In genomic region chr5:66144074-66144798, GRCh38 we compare ENCODE assay signal across 8 cellular contexts. TPM values are rescaled to one million over a fixed set of nuclear protein-coding genes. Genes with fewer than 3 reads are reported as not detected.
DNase-seq lines count a peak whose midpoint lies in the region; ATAC-seq lines count a peak whose summit lies in the region.

Gene SREK1, plus strand, starts transcription at chr5:66144300. Its CDS starts 77 bp downstream, at chr5:66144377.

- peak; percentile 79 for ATAC-seq in GM21360 (IDR thresholded peaks at IDR 0.05; ENCODE audit: unreplicated experiment)

- peaks cover 3% of the 10 kb centered on the region for H3K36me3 ChIP-seq in effector memory CD4-positive, alpha-beta T cell (ENCODE audit: control insufficient read depth, insufficient read depth, low read length)

- peaks cover 19% of the 10 kb centered on the region for H3K4me1 ChIP-seq in effector memory CD4-positive, alpha-beta T cell (ENCODE audit: control insufficient read depth, insufficient read depth, low read length, poor library complexity, severe bottlenecking)

- no peaks in the 10 kb centered on the region for H3K27me3 ChIP-seq in effector memory CD4-positive, alpha-beta T cell (replicated peaks; ENCODE audit: control insufficient read depth, insufficient read depth, low read length, poor library complexity, severe bottlenecking)

- DNase-seq in COLO668 (lab: John Stamatoyannopoulos, UW; ENCODE audit: unreplicated experiment), result peak; percentile 93
- DNase-seq in HT-29 (ENCODE audit: low spot score), result peak; percentile 94
- peak; percentile 87 for DNase-seq in NOMO-1 treated with DMSO at 0.1 percent for 48 hours (lab: John Stamatoyannopoulos, UW; ENCODE audit: unreplicated experiment)
- DNase-seq in activated CD8-positive, alpha-beta memory T cell treated with anti-CD3 and anti-CD28 coated beads for 4 hours (ENCODE audit: low read depth in 2 of 2), result peak; percentile 75 to 77
- DNase-seq in effector memory CD4-positive, alpha-beta T cell, result peak; percentile 70 to 83 (median 78)
- peak; percentile 92 for DNase-seq in medulla oblongata (ENCODE audit: extremely low spot score)
- peak; percentile 83 to 90 (median 87) for DNase-seq in stimulated activated CD4-positive, alpha-beta T cell treated with anti-CD3 and anti-CD28 coated beads, TNF-alpha, amount 100 ng/mL, for 48 hours (ENCODE audit: low read depth in 3 of 3)

- peak within 1 kb of the TSS; percentile 99 for H3K27ac ChIP-seq in effector memory CD4-positive, alpha-beta T cell (ENCODE audit: insufficient read depth, low read length, poor library complexity, severe bottlenecking)

- no peaks in the 10 kb centered on the region for H3K9me3 ChIP-seq in effector memory CD4-positive, alpha-beta T cell (ENCODE audit: control insufficient read depth, low read length)

- H3K4me3 ChIP-seq in effector memory CD4-positive, alpha-beta T cell (ENCODE audit: insufficient read depth, low read depth, low read length, poor library complexity, severe bottlenecking), result peak within 1 kb of the TSS; percentile 92

RNA-seq across cellular contexts. Expression of gene SREK1, which starts in this region (rescaled TPM):
- total RNA-seq in HT-29 (2014; rRNA removed; shearing (Covaris generic)), result 112 and 113 TPM in 2 replicates

Comparison
In these comparisons a context has a peak if more than half of its experiments do, and no peak if none do; other contexts are left out.
1. Peak in every context shown above with its lines: DNase-seq, ATAC-seq, H3K4me3 ChIP-seq and H3K27ac ChIP-seq.